In genomic region chr21:46641656-46642055, GRCh38 we compare ENCODE assay signal across 23 cellular contexts. TPM values are rescaled to one million over a fixed set of nuclear protein-coding genes. Genes with fewer than 3 reads are reported as not detected.
A peak's percentile ranks its signal among the peaks of the same experiment; 100 is the strongest.
DNase-seq lines count a peak whose midpoint lies in the region; ATAC-seq and TF ChIP-seq lines count a peak whose summit lies in the region.
"Had no signal": no experiment of that assay in that cellular context is flagged by ENCODE, and none has a peak within 500 bp of the region (broad histone marks: within the 10 kb centered on the region; RNA-seq: fewer than 3 reads in every experiment).

No MANE protein-coding gene starts in this region.

- no peak for ATAC-seq in activated T-cell treated with anti-CD3 and anti-CD28 coated beads, Interleukin-2, amount 50 U/mL, for 72 hours (replicated peaks in 1 of 2)
- no peak for ATAC-seq in body of pancreas
- ATAC-seq: A549; gastroesophageal sphincter; GM12878; Panc1; stimulated activated memory B cell treated with anti-CD40 and anti-IgM and Interleukin-4, amounts not matched to agents 10 μg/mL and 1 μg/mL and 100 μg/mL, for 72 hours had no signal

- no peak overlapping the region for H3K27ac ChIP-seq in HEK293 (ENCODE audit: extremely low read depth, low read depth, low read length)
- no peak overlapping the region for H3K27ac ChIP-seq in body of pancreas
- no peak overlapping the region for H3K27ac ChIP-seq in ascending aorta
- H3K27ac ChIP-seq: A549, gastroesophageal sphincter, suprapubic skin had no signal

- no peak overlapping the region for H3K4me3 Mint-ChIP-seq in activated T-cell treated with anti-CD3 and anti-CD28 coated beads, Interleukin-2, amount 50 U/mL, for 72 hours
- H3K4me3 Mint-ChIP-seq in endothelial cell (ENCODE audit: unreplicated experiment), result peak overlapping the region; percentile 72
- H3K4me3 Mint-ChIP-seq in nephron progenitor cell, result no peak overlapping the region
- H3K4me3 Mint-ChIP-seq: B cell; stimulated activated memory B cell treated with anti-CD40 and anti-IgM and Interleukin-4, amounts not matched to agents 10 μg/mL and 1 μg/mL and 100 μg/mL, for 72 hours; T-helper 1 cell treated with Interleukin-12 subunit alpha and Interleukin-12 subunit beta and Interleukin-4 antibody, amounts not matched to agents 30 μg/mL and 1 μg/mL, for 36 hours had no signal

- TF ChIP-seq CTCF in HEK293 (tag by site-specific recombination; IDR thresholded peaks at IDR 0.05), result no peak
- TF ChIP-seq CTCF in endothelial cell (IDR thresholded peaks at IDR 0.05; ENCODE audit: unreplicated experiment), result no peak
- TF ChIP-seq CTCF in nephron progenitor cell (IDR thresholded peaks at IDR 0.05), result no peak
- TF ChIP-seq CTCF in body of pancreas (IDR thresholded peaks at IDR 0.05), result no peak
- TF ChIP-seq CTCF in ascending aorta (IDR thresholded peaks at IDR 0.05), result no peak

- H3K27ac Mint-ChIP-seq in activated T-cell treated with anti-CD3 and anti-CD28 coated beads, Interleukin-2, amount 50 U/mL, for 72 hours, result peak overlapping the region; percentile 47
- H3K27ac Mint-ChIP-seq in endothelial cell (ENCODE audit: unreplicated experiment) (no peak overlapping the region), nephron progenitor cell (peak overlapping the region; percentile 16)
- H3K27ac Mint-ChIP-seq: B cell; stimulated activated memory B cell treated with anti-CD40 and anti-IgM and Interleukin-4, amounts not matched to agents 10 μg/mL and 1 μg/mL and 100 μg/mL, for 72 hours; T-helper 1 cell treated with Interleukin-12 subunit alpha and Interleukin-12 subunit beta and Interleukin-4 antibody, amounts not matched to agents 30 μg/mL and 1 μg/mL, for 36 hours had no signal

- WGBS in body of pancreas, 2 donors, result 81 to 87% methylated on average over 8 of the region's 8 CpGs

- no peaks in the 10 kb centered on the region for H3K9me3 Mint-ChIP-seq in activated T-cell treated with anti-CD3 and anti-CD28 coated beads, Interleukin-2, amount 50 U/mL, for 72 hours
- H3K9me3 Mint-ChIP-seq in endothelial cell (ENCODE audit: unreplicated experiment) (no peaks in the 10 kb centered on the region), nephron progenitor cell (peaks cover 4% of the 10 kb centered on the region)
- H3K9me3 Mint-ChIP-seq: stimulated activated memory B cell treated with anti-CD40 and anti-IgM and Interleukin-4, amounts not matched to agents 10 μg/mL and 1 μg/mL and 100 μg/mL, for 72 hours; T-helper 1 cell treated with Interleukin-12 subunit alpha and Interleukin-12 subunit beta and Interleukin-4 antibody, amounts not matched to agents 30 μg/mL and 1 μg/mL, for 36 hours had no signal

- H3K9me3 ChIP-seq in HEK293 (ENCODE audit: control insufficient read depth, insufficient read depth, low read depth, low read length), result no peaks in the 10 kb centered on the region
- H3K9me3 ChIP-seq in body of pancreas, result no peaks in the 10 kb centered on the region
- H3K9me3 ChIP-seq in ascending aorta, result no peaks in the 10 kb centered on the region
- H3K9me3 ChIP-seq: A549, gastroesophageal sphincter, suprapubic skin had no signal

- peaks cover 64% of the 10 kb centered on the region for H3K4me1 Mint-ChIP-seq in activated T-cell treated with anti-CD3 and anti-CD28 coated beads, Interleukin-2, amount 50 U/mL, for 72 hours (ENCODE audit: low read depth)
- H3K4me1 Mint-ChIP-seq in endothelial cell (ENCODE audit: unreplicated experiment) (peaks cover 21% of the 10 kb centered on the region), nephron progenitor cell (peaks cover 27% of the 10 kb centered on the region)

- 0 out of 2 replicates have a peak, but pooled peaks cover 2% of the 10 kb centered on the region for H3K4me1 ChIP-seq in HEK293 (ENCODE audit: control insufficient read depth, insufficient read depth, low read length)
- peaks cover 7% of the 10 kb centered on the region for H3K4me1 ChIP-seq in body of pancreas
- H3K4me1 ChIP-seq in ascending aorta, result peaks cover 3 to 13% of the 10 kb centered on the region in 2 donors

- POLR2A ChIA-PET in HEK293 (lab: Yijun Ruan, JAX), result interaction anchor here (0.6 kb wide), 1 partner anchor 25 kb away, joined by 4 read pairs; no protein-coding TSS in a partner anchor

- intact Hi-C loops in body of pancreas (cut with DNase I) (no loop called here), ascending aorta (cut with DNase I) (no loop called here)

- no peaks in the 10 kb centered on the region for H3K27me3 Mint-ChIP-seq in activated T-cell treated with anti-CD3 and anti-CD28 coated beads, Interleukin-2, amount 50 U/mL, for 72 hours (ENCODE audit: low read depth)
- H3K27me3 Mint-ChIP-seq in endothelial cell (ENCODE audit: unreplicated experiment), result no peaks in the 10 kb centered on the region
- no peaks in the 10 kb centered on the region for H3K27me3 Mint-ChIP-seq in nephron progenitor cell (ENCODE audit: low read depth, poor library complexity)
- H3K27me3 Mint-ChIP-seq: B cell; stimulated activated memory B cell treated with anti-CD40 and anti-IgM and Interleukin-4, amounts not matched to agents 10 μg/mL and 1 μg/mL and 100 μg/mL, for 72 hours had no signal

- peaks cover 19 to 55% of the 10 kb centered on the region in 2 donors for H3K36me3 Mint-ChIP-seq in activated T-cell treated with anti-CD3 and anti-CD28 coated beads, Interleukin-2, amount 50 U/mL, for 72 hours (ENCODE audit: insufficient read depth in 2 of 2)
- H3K36me3 Mint-ChIP-seq in endothelial cell (ENCODE audit: low read depth, unreplicated experiment) (peaks cover 42% of the 10 kb centered on the region), nephron progenitor cell (ENCODE audit: low read depth) (peaks cover 72% of the 10 kb centered on the region)

- DNase-seq in activated T-cell treated with anti-CD3 and anti-CD28 coated beads, Interleukin-2, amount 50 U/mL, for 72 hours, result no peak
- DNase-seq in activated T-cell treated with anti-CD3 and anti-CD28 coated beads, Interleukin-2, amount 50 U/mL, for 48 hours, result no peak
- DNase-seq in endothelial cell (ENCODE audit: low spot score) (no peak), nephron progenitor cell (no peak), NCI-H748 treated with DMSO at 0.1 percent for 48 hours (lab: John Stamatoyannopoulos, UW) (no peak), body of pancreas (no peak), ascending aorta (ENCODE audit: low spot score in 2 of 2) (no peak)
- DNase-seq: activated CD4-positive, alpha-beta T cell treated with anti-CD3 and anti-CD28 coated beads for 4 hours; Karpas-422; NCI-H187; NCI-H524 treated with DMSO at 0.1 percent for 48 hours had no signal

- H3K27me3 ChIP-seq in body of pancreas, result no peaks in the 10 kb centered on the region
- no peaks in the 10 kb centered on the region for H3K27me3 ChIP-seq in ascending aorta
- H3K27me3 ChIP-seq: gastroesophageal sphincter, suprapubic skin had no signal

- no peak for TF ChIP-seq POLR2A in body of pancreas (IDR thresholded peaks at IDR 0.05)

- H3K4me3 ChIP-seq in HEK293 (ENCODE audit: low read depth, low read length), result no peak overlapping the region
- no peak overlapping the region for H3K4me3 ChIP-seq in body of pancreas
- no peak overlapping the region for H3K4me3 ChIP-seq in ascending aorta
- H3K4me3 ChIP-seq: A549, gastroesophageal sphincter, GM12878, lung, suprapubic skin had no signal

- H3K36me3 ChIP-seq in HEK293 (ENCODE audit: control insufficient read depth in 2 of 2, insufficient read depth in 1 of 2, low read length in 2 of 2), result peaks cover 36 to 48% of the 10 kb centered on the region in 2 experiments
- peaks cover 0 to 10% of the 10 kb centered on the region in 2 donors for H3K36me3 ChIP-seq in body of pancreas (replicated peaks in 1 of 2; ENCODE audit: insufficient read depth in 1 of 2, low read depth in 2 of 2)
- peaks cover 40 to 53% of the 10 kb centered on the region in 2 donors for H3K36me3 ChIP-seq in ascending aorta

- CTCF ChIA-PET in HEK293 (lab: Yijun Ruan, JAX), result no interaction called here

TF ChIP-seq in HEK293, 187 proteins besides CTCF, POLR2A, EP300 and RAD21 (continues in another document):
- TF ChIP-seq ZIC2 (tag by site-specific recombination; IDR thresholded peaks at IDR 0.05) (0 out of 2 replicates have a peak, but pooled peaks have one; percentile 11), HOXA7 (CRISPR knock-in tag; IDR thresholded peaks at IDR 0.05; ENCODE audit: borderline replicate concordance) (no peak), ELK4 (IDR thresholded peaks at IDR 0.05; ENCODE audit: borderline replicate concordance, low read depth, low read length) (no peak), ZBTB6 (tag by site-specific recombination; IDR thresholded peaks at IDR 0.05) (no peak), ZBTB8A (tag by site-specific recombination; IDR thresholded peaks at IDR 0.05) (no peak), ZFP69B (tag by site-specific recombination; IDR thresholded peaks at IDR 0.05) (no peak)

RNA-seq across cellular contexts. Expression of gene PRMT2, which starts 6.2 kb away (rescaled TPM):
- total RNA-seq in activated T-cell treated with anti-CD3 and anti-CD28 coated beads, Interleukin-2, amount 50 U/mL, for 72 hours, result 10 to 100 TPM; 81.3 to 95.1 TPM
- total RNA-seq in endothelial cell (ENCODE audit: unreplicated experiment) (151 TPM), body of pancreas (10 to 100 TPM; 30.0 to 63.6 TPM), ascending aorta (23.3 TPM)

RNA-seq across cellular contexts. Expression of gene S100B, which starts 36.8 kb away (rescaled TPM):
- under 1 TPM in 1 of 2 donors, not detected in 1; 0.72 TPM for total RNA-seq in activated T-cell treated with anti-CD3 and anti-CD28 coated beads, Interleukin-2, amount 50 U/mL, for 72 hours
- total RNA-seq in endothelial cell (ENCODE audit: unreplicated experiment) (0.54 TPM), body of pancreas (10 to 100 TPM in 1 of 2 donors, 1 to 10 TPM in 1; 2.6 to 33.9 TPM), ascending aorta (0.53 TPM)
- total RNA-seq: B cell, bronchial epithelial cell, kidney epithelial cell had no signal
